ENCODE assay signal across 11 cellular contexts in the genomic region with DNA sequence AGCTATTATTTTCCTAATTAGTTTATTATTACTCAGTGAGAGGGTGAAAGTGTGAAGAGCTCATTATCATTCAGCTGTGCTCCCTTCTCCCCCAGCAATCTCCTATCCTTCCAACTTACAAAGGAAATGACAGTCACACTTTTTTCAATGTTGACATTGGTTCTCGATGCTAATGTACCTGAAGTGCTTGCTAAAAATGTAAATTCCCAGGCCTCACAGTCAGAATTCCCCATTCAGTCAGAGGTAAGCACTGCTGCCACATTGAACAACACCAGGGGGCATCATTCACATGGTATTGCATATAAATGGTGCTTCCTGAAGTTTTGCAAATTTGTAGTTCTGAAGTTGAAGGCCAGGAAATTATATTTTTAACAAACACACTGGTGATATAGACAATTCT.
DNase-seq lines count a peak whose midpoint lies in the region; ATAC-seq, FAIRE-seq and TF ChIP-seq lines count a peak whose summit lies in the region.
"Had no signal": no experiment of that assay in that cellular context is flagged by ENCODE, and none has a peak within 500 bp of the region (broad histone marks: within the 10 kb centered on the region; RNA-seq: fewer than 3 reads in every experiment).

No MANE protein-coding gene starts in this region.

- H3K79me2 ChIP-seq in SK-N-SH (ENCODE audit: insufficient read depth) (no peaks in the 10 kb centered on the region), GM12878 (ENCODE audit: control insufficient read depth, insufficient read depth, low read length) (no peaks in the 10 kb centered on the region)

- SMC1A ChIA-PET in GM12878 (lab: Charles Lee; ENCODE audit: uncharacterized antibody, unreplicated experiment), result no interaction called here

- H3K27ac ChIP-seq in SK-N-SH (ENCODE audit: low read depth in 2 of 2, low read length in 1 of 2) (no peak overlapping the region), GM12878 (ENCODE audit: control insufficient read depth, insufficient read depth) (no peak overlapping the region), small intestine (ENCODE audit: low read depth in 1 of 2, low read length in 1 of 2) (no peak overlapping the region)
- H3K27ac ChIP-seq: upper lobe of left lung had no signal

- H3K27me3 ChIP-seq in SK-N-SH (ENCODE audit: insufficient read depth) (no peaks in the 10 kb centered on the region), GM12878 (replicated peaks in 1 of 2; ENCODE audit: control insufficient read depth in 2 of 2, insufficient read depth in 2 of 2, low read length in 1 of 2) (0 out of 4 replicates have a peak, but pooled peaks cover 0 to 2% of the 10 kb centered on the region in 2 experiments), small intestine (ENCODE audit: control insufficient read depth in 2 of 2, insufficient read depth in 2 of 2, low read length in 2 of 2) (peaks cover 3 to 5% of the 10 kb centered on the region in 2 donors)
- H3K27me3 ChIP-seq: upper lobe of left lung had no signal

- TF ChIP-seq POLR2A in GM12878 (IDR thresholded peaks at IDR 0.05; ENCODE audit: low read depth, low read length), result no peak

- peak; percentile 49 for TF ChIP-seq RAD21 in SK-N-SH (IDR thresholded peaks at IDR 0.05; ENCODE audit: low read length)
- no peak for TF ChIP-seq RAD21 in GM12878 (IDR thresholded peaks at IDR 0.05; ENCODE audit: insufficient read depth, low read depth, low read length)

- WGBS in SK-N-SH (ENCODE audit: low lambda C conversion rate), result 13% methylated on average over 1 of the region's 1 CpG
- WGBS in GM12878 (ENCODE audit: insufficient coverage, insufficient replicate concordance, low lambda C conversion rate, missing lambda C conversion rate), result 0% methylated on average over 1 of the region's 1 CpG
- WGBS in small intestine, 3 donors, result 19 to 28% (median 25%) methylated on average over 1 of the region's 1 CpG

- no peak overlapping the region for H3K4me2 ChIP-seq in SK-N-SH
- no peak overlapping the region for H3K4me2 ChIP-seq in GM12878 (ENCODE audit: control insufficient read depth, insufficient read depth)

- H3K9me2 ChIP-seq in SK-N-SH, result no peaks in the 10 kb centered on the region

- H3K9ac ChIP-seq in SK-N-SH (no peak overlapping the region), GM12878 (ENCODE audit: control insufficient read depth, insufficient read depth, low read length) (no peak overlapping the region)

- TF ChIP-seq EP300 in SK-N-SH (IDR thresholded peaks at IDR 0.05; ENCODE audit: borderline replicate concordance in 1 of 2, low read depth in 1 of 2, low read length in 1 of 2), result no peak
- TF ChIP-seq EP300 in GM12878 (IDR thresholded peaks at IDR 0.05; ENCODE audit: borderline replicate concordance in 1 of 2, control insufficient read depth in 1 of 2, low read depth in 2 of 2, low read length in 2 of 2), result no peak

- intact Hi-C loops in GM12878 (cut with micrococcal nuclease; ENCODE audit: unreplicated experiment), result loop anchor here (1.0 kb wide), 1 partner anchor 252 kb away; no protein-coding TSS in a partner anchor

- no TSS peak for BruUV-seq in GM12878 (replicated peaks; lab: Mats Ljungman, UMichigan)

- peak; percentile 14 for DNase-seq in SK-N-SH
- peak; percentile 52 for DNase-seq in NCI-H146 (lab: John Stamatoyannopoulos, UW)
- DNase-seq in GM12878 (ENCODE audit: low read depth, low spot score), result no peak
- peak; percentile 29 for DNase-seq in small intestine
- no peak for DNase-seq in HuH-7.5 (ENCODE audit: low spot score)
- no peak for DNase-seq in stimulated activated naive CD4-positive, alpha-beta T cell treated with Interleukin-2 at 50 U/mL for 16 hours (lab: John Stamatoyannopoulos, UW)
- DNase-seq: naive thymus-derived CD8-positive, alpha-beta T cell; stimulated activated CD4-positive, alpha-beta T cell treated with anti-CD3 and anti-CD28 coated beads, Interleukin-4, amount 100 ng/mL, for 4 hours; upper lobe of left lung had no signal

- FAIRE-seq in GM12878 (lab: Jason Lieb, UNC), result no peak
- no peak for FAIRE-seq in small intestine (lab: Jason Lieb, UNC)

- POLR2A ChIA-PET in SK-N-SH (lab: Yijun Ruan, JAX) (interaction anchor here (0.5 kb wide), 1 partner anchor 113 kb away, joined by 3 read pairs; no protein-coding TSS in a partner anchor), GM12878 (lab: Charles Lee) (no interaction called here)

- ATAC-seq in SK-N-SH treated with all-trans-retinoic acid at 6 μM for 48 hours (no peak), GM12878 (no peak), GM18867 (IDR thresholded peaks at IDR 0.05; ENCODE audit: unreplicated experiment) (no peak)
- ATAC-seq: naive thymus-derived CD8-positive, alpha-beta T cell had no signal

- peak; percentile 44; the same call in 1 of the 2 replicates for TF ChIP-seq CTCF in SK-N-SH (IDR thresholded peaks at IDR 0.05)
- peak in 2 of 3 experiments; percentile 9 to 19; a peak in 2 of 6 replicates for TF ChIP-seq CTCF in GM12878 (IDR thresholded peaks at IDR 0.05 in 2 of 3, conservative IDR thresholded peaks at IDR 0.05 in 1 of 3; ENCODE audit: control insufficient read depth in 2 of 3, extremely low read depth in 1 of 3, insufficient read depth in 1 of 3, low read depth in 3 of 3, low read length in 3 of 3)

- H2AFZ ChIP-seq in SK-N-SH (ENCODE audit: low read depth) (no peak overlapping the region), GM12878 (ENCODE audit: control insufficient read depth, low read depth, low read length) (no peak overlapping the region)

- no peaks in the 10 kb centered on the region for H3F3A ChIP-seq in SK-N-SH (replicated peaks; ENCODE audit: insufficient read depth)

- H3K36me3 ChIP-seq in SK-N-SH (replicated peaks in 1 of 2; ENCODE audit: control insufficient read depth in 1 of 2, insufficient read depth in 2 of 2, low read length in 1 of 2) (no peaks in the 10 kb centered on the region), GM12878 (ENCODE audit: control insufficient read depth in 2 of 2, insufficient read depth in 2 of 2, low read length in 1 of 2) (no peaks in the 10 kb centered on the region), small intestine (ENCODE audit: control insufficient read depth in 2 of 2, insufficient read depth in 2 of 2, low read length in 2 of 2) (no peaks in the 10 kb centered on the region)
- H3K36me3 ChIP-seq: upper lobe of left lung had no signal

- H3K4me1 ChIP-seq in SK-N-SH (ENCODE audit: control insufficient read depth in 1 of 2, insufficient read depth in 2 of 2, low read depth in 1 of 2, low read length in 1 of 2) (no peaks in the 10 kb centered on the region), GM12878 (ENCODE audit: control insufficient read depth, insufficient read depth, low read length) (no peaks in the 10 kb centered on the region), small intestine (ENCODE audit: control insufficient read depth in 2 of 2, insufficient read depth in 1 of 2, low read depth in 1 of 2, low read length in 1 of 2) (no peaks in the 10 kb centered on the region)
- H3K4me1 ChIP-seq: upper lobe of left lung had no signal

- RAD21 ChIA-PET in GM12878 (lab: Charles Lee; ENCODE audit: unreplicated experiment), result interaction anchor here (0.5 kb wide), 1 partner anchor 45 kb away, joined by 3 read pairs; no protein-coding TSS in a partner anchor

- CTCF ChIA-PET in SK-N-SH (lab: Yijun Ruan, JAX), result interaction anchor here (0.7 to 3.3 kb wide), 9 partner anchors 12 to 252 kb away, joined by 3 to 11 read pairs (median 3); a partner anchor contains a TSS
- CTCF ChIA-PET in GM12878 (lab: Yijun Ruan, JAX), result interaction anchor here (0.6 to 1.9 kb wide), 3 partner anchors 26 to 349 kb away, joined by 3 to 13 read pairs (median 4); no protein-coding TSS in a partner anchor

- H4K20me1 ChIP-seq in SK-N-SH (ENCODE audit: insufficient read depth) (no peaks in the 10 kb centered on the region), GM12878 (ENCODE audit: control insufficient read depth, insufficient read depth) (no peaks in the 10 kb centered on the region)

- in situ Hi-C loops in GM12878 (cut with MboI), result no loop called here

- H3K9me3 ChIP-seq in SK-N-SH, result no peaks in the 10 kb centered on the region
- no peaks in the 10 kb centered on the region for H3K9me3 ChIP-seq in GM12878 (replicated peaks; ENCODE audit: control insufficient read depth, insufficient read depth, low read length)
- no peaks in the 10 kb centered on the region for H3K9me3 ChIP-seq in small intestine (ENCODE audit: control insufficient read depth, low read depth)
- H3K9me3 ChIP-seq: upper lobe of left lung had no signal

- H3K4me3 ChIP-seq in SK-N-SH (ENCODE audit: low read depth in 2 of 2, low read length in 1 of 2) (0 out of 4 replicates have a peak overlapping the region, but pooled peaks of 1 of the 2 experiments have one; percentile 43), GM12878 (no peak overlapping the region), small intestine (ENCODE audit: low read depth in 1 of 2, low read length in 2 of 2) (no peak overlapping the region)
- H3K4me3 ChIP-seq: upper lobe of left lung had no signal

TF ChIP-seq in SK-N-SH, 30 proteins besides CTCF, POLR2A, EP300 and RAD21 (continues in another document):
- TF ChIP-seq, protein P1, sequence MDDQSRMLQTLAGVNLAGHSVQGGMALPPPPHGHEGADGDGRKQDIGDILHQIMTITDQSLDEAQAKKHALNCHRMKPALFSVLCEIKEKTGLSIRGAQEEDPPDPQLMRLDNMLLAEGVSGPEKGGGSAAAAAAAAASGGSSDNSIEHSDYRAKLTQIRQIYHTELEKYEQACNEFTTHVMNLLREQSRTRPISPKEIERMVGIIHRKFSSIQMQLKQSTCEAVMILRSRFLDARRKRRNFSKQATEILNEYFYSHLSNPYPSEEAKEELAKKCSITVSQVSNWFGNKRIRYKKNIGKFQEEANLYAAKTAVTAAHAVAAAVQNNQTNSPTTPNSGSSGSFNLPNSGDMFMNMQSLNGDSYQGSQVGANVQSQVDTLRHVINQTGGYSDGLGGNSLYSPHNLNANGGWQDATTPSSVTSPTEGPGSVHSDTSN (IDR thresholded peaks at IDR 0.05), result no peak

TF ChIP-seq in SK-N-SH treated with all-trans-retinoic acid at 6 μM for 48 hours, 23 proteins besides CTCF, POLR2A, EP300 and RAD21 (continues in another document):
- TF ChIP-seq ZNF8 (CRISPR knock-in tag; IDR thresholded peaks at IDR 0.05), result no peak

TF ChIP-seq in GM12878, 131 proteins besides CTCF, POLR2A, EP300 and RAD21:
- TF ChIP-seq BMI1 (IDR thresholded peaks at IDR 0.05; ENCODE audit: borderline replicate concordance), result no peak
- TF ChIP-seq ETV6 (conservative IDR thresholded peaks at IDR 0.05 in 1 of 2, IDR thresholded peaks at IDR 0.05 in 1 of 2; ENCODE audit: borderline replicate concordance in 1 of 2, low read depth in 1 of 2), result no peak
- TF ChIP-seq ZNF384 (IDR thresholded peaks at IDR 0.05; ENCODE audit: borderline replicate concordance, low read depth, low read length), result no peak
- no peak for TF ChIP-seq IRF4 (IDR thresholded peaks at IDR 0.05; ENCODE audit: low read depth, low read length)
- no peak for TF ChIP-seq EZH2 (IDR thresholded peaks at IDR 0.05; ENCODE audit: borderline replicate concordance, control insufficient read depth, low read depth, low read length)
- TF ChIP-seq RFX5 (IDR thresholded peaks at IDR 0.05; ENCODE audit: low read depth, low read length), result no peak
- no peak for TF ChIP-seq SP1 (IDR thresholded peaks at IDR 0.05; ENCODE audit: low read depth, low read length)

Comparison
In these comparisons a context has a peak if more than half of its experiments do, and no peak if none do; other contexts are left out.
1. DNase-seq: peak in SK-N-SH (single experiment), NCI-H146 (single experiment) and small intestine (single experiment); none in GM12878 (single experiment), HuH-7.5 (single experiment) and stimulated activated naive CD4-positive, alpha-beta T cell treated with Interleukin-2 at 50 U/mL for 16 hours (single experiment).